21 cellular contexts compared by ENCODE assay signal in genomic region chr1:1282998-1283397, GRCh38. TPM values are rescaled to one million over a fixed set of nuclear protein-coding genes. Genes with fewer than 3 reads are reported as not detected.
A peak's percentile ranks its signal among the peaks of the same experiment; 100 is the strongest.
DNase-seq lines count a peak whose midpoint lies in the region; ATAC-seq lines count a peak whose summit lies in the region.
"Had no signal": no experiment of that assay in that cellular context is flagged by ENCODE, and none has a peak within 500 bp of the region (broad histone marks: within the 10 kb centered on the region; RNA-seq: fewer than 3 reads in every experiment).

No MANE protein-coding gene starts in this region.

- H3K4me3 Mint-ChIP-seq in naive thymus-derived CD4-positive, alpha-beta T cell, result no peak overlapping the region
- H3K4me3 Mint-ChIP-seq: central memory CD8-positive, alpha-beta T cell; T-helper 1 cell treated with Interleukin-12 subunit alpha and Interleukin-12 subunit beta and Interleukin-4 antibody, amounts not matched to agents 30 μg/mL and 1 μg/mL, for 36 hours had no signal

- in situ Hi-C loops in GM23248 (cut with MboI), result no loop called here

- DNase-seq in DMS53 (lab: John Stamatoyannopoulos, UW) (peak; percentile 26), DMS53 treated with DMSO at 0.1 percent for 48 hours (lab: John Stamatoyannopoulos, UW; ENCODE audit: unreplicated experiment) (no peak), GM23248 (peak; percentile 56), SW480 (ENCODE audit: low spot score) (peak; percentile 36)
- DNase-seq in naive thymus-derived CD4-positive, alpha-beta T cell, result no peak
- DNase-seq in effector CD4-positive, alpha-beta T cell, result no peak
- DNase-seq: activated CD4-positive, CD25-positive, alpha-beta regulatory T cell; DMS79; left lung; NCI-H1417; NK-92 treated with Interleukin-12 subunit alpha and Interleukin-12 subunit beta, amount 100 ng/mL, for 24 hours; Right ventricle myocardium superior; transverse colon had no signal

- POLR2A ChIA-PET in naive thymus-derived CD4-positive, alpha-beta T cell (lab: Charles Lee), result no interaction called here

- no peaks in the 10 kb centered on the region for H3K79me2 ChIP-seq in GM23248 (ENCODE audit: insufficient read depth)
- H3K79me2 ChIP-seq: parathyroid adenoma had no signal

- WGBS in GM23248 (ENCODE audit: low coverage in 1 of 2, low lambda C conversion rate in 2 of 2, missing lambda C conversion rate in 2 of 2), 2 experiments, result 71 to 75% methylated on average over 14 of the region's 14 CpGs

- H3K9me3 Mint-ChIP-seq in naive thymus-derived CD4-positive, alpha-beta T cell, result no peaks in the 10 kb centered on the region
- H3K9me3 Mint-ChIP-seq: central memory CD8-positive, alpha-beta T cell; T-helper 1 cell treated with Interleukin-12 subunit alpha and Interleukin-12 subunit beta and Interleukin-4 antibody, amounts not matched to agents 30 μg/mL and 1 μg/mL, for 36 hours had no signal

- no peak overlapping the region for H3K9ac ChIP-seq in GM23248
- H3K9ac ChIP-seq: BLaER1 treated with 17β-estradiol and CSF1 and Interleukin-3, amounts not matched to agents 10 nM and 100 nM; KMS-11; parathyroid adenoma had no signal

- no peak overlapping the region for H3K4me3 ChIP-seq in GM23248
- no peak overlapping the region for H3K4me3 ChIP-seq in naive thymus-derived CD4-positive, alpha-beta T cell (ENCODE audit: low read length)
- H3K4me3 ChIP-seq: BLaER1 treated with 17β-estradiol and CSF1 and Interleukin-3, amounts not matched to agents 10 nM and 100 nM; left lung; transverse colon had no signal

- H3F3A ChIP-seq in GM23248 (ENCODE audit: insufficient read depth), result no peaks in the 10 kb centered on the region

- H3K27me3 ChIP-seq in GM23248 (replicated peaks; ENCODE audit: insufficient read depth), result no peaks in the 10 kb centered on the region
- H3K27me3 ChIP-seq in naive thymus-derived CD4-positive, alpha-beta T cell (ENCODE audit: control insufficient read depth in 2 of 2, insufficient read depth in 2 of 2, low read length in 2 of 2), result no peaks in the 10 kb centered on the region
- H3K27me3 ChIP-seq: BLaER1 treated with 17β-estradiol and CSF1 and Interleukin-3, amounts not matched to agents 10 nM and 100 nM had no signal

- no peaks in the 10 kb centered on the region for H3K36me3 Mint-ChIP-seq in naive thymus-derived CD4-positive, alpha-beta T cell

- H4K20me1 ChIP-seq in GM23248 (ENCODE audit: insufficient read depth), result no peaks in the 10 kb centered on the region

- no peak overlapping the region for H3K4me2 ChIP-seq in GM23248 (ENCODE audit: unreplicated experiment)
- H3K4me2 ChIP-seq: KMS-11 had no signal

- no peaks in the 10 kb centered on the region for H3K4me1 ChIP-seq in GM23248 (ENCODE audit: insufficient read depth)
- no peaks in the 10 kb centered on the region for H3K4me1 ChIP-seq in naive thymus-derived CD4-positive, alpha-beta T cell (ENCODE audit: control insufficient read depth in 2 of 2, insufficient read depth in 2 of 2, low read length in 2 of 2)
- H3K4me1 ChIP-seq: left lung had no signal

- H3K9me2 ChIP-seq in GM23248 (ENCODE audit: insufficient read depth), result no peaks in the 10 kb centered on the region

- H3K9me3 ChIP-seq in GM23248 (ENCODE audit: low read depth), result no peaks in the 10 kb centered on the region
- no peaks in the 10 kb centered on the region for H3K9me3 ChIP-seq in naive thymus-derived CD4-positive, alpha-beta T cell (ENCODE audit: control insufficient read depth in 2 of 3, low read length in 3 of 3)
- H3K9me3 ChIP-seq: BLaER1 treated with 17β-estradiol and CSF1 and Interleukin-3, amounts not matched to agents 10 nM and 100 nM; left lung; transverse colon had no signal

- no peak overlapping the region for H3K27ac Mint-ChIP-seq in naive thymus-derived CD4-positive, alpha-beta T cell
- H3K27ac Mint-ChIP-seq: T-helper 1 cell treated with Interleukin-12 subunit alpha and Interleukin-12 subunit beta and Interleukin-4 antibody, amounts not matched to agents 30 μg/mL and 1 μg/mL, for 36 hours had no signal

- no peak overlapping the region for H3K27ac ChIP-seq in GM23248
- no peak overlapping the region for H3K27ac ChIP-seq in naive thymus-derived CD4-positive, alpha-beta T cell (ENCODE audit: low read depth, low read length)
- H3K27ac ChIP-seq: 22Rv1; BLaER1 treated with 17β-estradiol and CSF1 and Interleukin-3, amounts not matched to agents 10 nM and 100 nM; KMS-11; left lung; parathyroid adenoma had no signal

- no peak overlapping the region for H2AFZ ChIP-seq in GM23248
- H2AFZ ChIP-seq: parathyroid adenoma had no signal

- intact Hi-C loops in naive thymus-derived CD4-positive, alpha-beta T cell (cut with micrococcal nuclease), result no loop called here

- peak; percentile 21 for ATAC-seq in naive thymus-derived CD4-positive, alpha-beta T cell
- no peak for ATAC-seq in GM21737 (IDR thresholded peaks at IDR 0.05; ENCODE audit: unreplicated experiment)
- no peak for ATAC-seq in HG03520 (IDR thresholded peaks at IDR 0.05; ENCODE audit: unreplicated experiment)

- H3K27me3 Mint-ChIP-seq in naive thymus-derived CD4-positive, alpha-beta T cell, result no peaks in the 10 kb centered on the region
- H3K27me3 Mint-ChIP-seq: central memory CD8-positive, alpha-beta T cell had no signal

- H3K36me3 ChIP-seq in GM23248 (ENCODE audit: low read depth), result no peaks in the 10 kb centered on the region
- no peaks in the 10 kb centered on the region for H3K36me3 ChIP-seq in naive thymus-derived CD4-positive, alpha-beta T cell (ENCODE audit: control insufficient read depth in 2 of 3, insufficient read depth in 3 of 3, low read length in 3 of 3)
- H3K36me3 ChIP-seq: BLaER1 treated with 17β-estradiol and CSF1 and Interleukin-3, amounts not matched to agents 10 nM and 100 nM; left lung; transverse colon had no signal

- H3K4me1 Mint-ChIP-seq in naive thymus-derived CD4-positive, alpha-beta T cell, result peaks cover 0 to 1% (median 0%) of the 10 kb centered on the region in 7 donors
- H3K4me1 Mint-ChIP-seq: central memory CD8-positive, alpha-beta T cell had no signal

- CTCF ChIA-PET in naive thymus-derived CD4-positive, alpha-beta T cell (lab: Charles Lee), result interaction anchor here (0.6 kb wide), 1 partner anchor 508 kb away, joined by 3 read pairs; no protein-coding TSS in a partner anchor

RNA-seq across cellular contexts. Expression of gene SCNN1D, which starts 2.8 kb away (rescaled TPM):
- total RNA-seq in GM23248 (2014; rRNA removed; shearing (Covaris generic)), result 0.76 and 2.5 TPM in 2 replicates
- polyA plus RNA-seq in GM23248 (2016; fragmentation: Nextera tagmentation; extraction: Ambion mirVana), result 0.46 and 0.55 TPM in 2 replicates
- total RNA-seq in naive thymus-derived CD4-positive, alpha-beta T cell, result 10 to 100 TPM in 3 of 5 experiments, 1 to 10 TPM in 2; 4.2 to 15.8 (median 10.1) TPM
- polyA plus RNA-seq in naive thymus-derived CD4-positive, alpha-beta T cell, result not detected

RNA-seq across cellular contexts. Expression of gene UBE2J2, which starts 9.3 kb away (rescaled TPM):
- 49.7 and 51.0 TPM in 2 replicates for total RNA-seq in GM23248 (2014; rRNA removed; shearing (Covaris generic))
- 63.5 and 68.0 TPM in 2 replicates for polyA plus RNA-seq in GM23248 (2016; fragmentation: Nextera tagmentation; extraction: Ambion mirVana)
- total RNA-seq in naive thymus-derived CD4-positive, alpha-beta T cell, result 10 to 100 TPM; 62.3 to 89.3 (median 75.1) TPM
- 10 to 100 TPM; 86.1 to 92.2 TPM for polyA plus RNA-seq in naive thymus-derived CD4-positive, alpha-beta T cell

RNA-seq across cellular contexts. Expression of gene ACAP3, which starts 24.7 kb away (rescaled TPM):
- total RNA-seq in GM23248 (2014; rRNA removed; shearing (Covaris generic)), result 58.6 and 68.0 TPM in 2 replicates
- polyA plus RNA-seq in GM23248 (2016; fragmentation: Nextera tagmentation; extraction: Ambion mirVana), result 11.6 and 11.8 TPM in 2 replicates
- total RNA-seq in naive thymus-derived CD4-positive, alpha-beta T cell, result 10 to 100 TPM; 51.5 to 70.8 (median 58.2) TPM
- 1 to 10 TPM; 3.2 to 5.9 TPM for polyA plus RNA-seq in naive thymus-derived CD4-positive, alpha-beta T cell

RNA-seq across cellular contexts. Expression of gene PUSL1, which starts 25.4 kb away (rescaled TPM):
- 36.2 and 46.5 TPM in 2 replicates for total RNA-seq in GM23248 (2014; rRNA removed; shearing (Covaris generic))
- 28.3 and 30.9 TPM in 2 replicates for polyA plus RNA-seq in GM23248 (2016; fragmentation: Nextera tagmentation; extraction: Ambion mirVana)
- total RNA-seq in naive thymus-derived CD4-positive, alpha-beta T cell, result 10 to 100 TPM; 17.7 to 25.4 (median 19.4) TPM
- polyA plus RNA-seq in naive thymus-derived CD4-positive, alpha-beta T cell, result 10 to 100 TPM; 16.2 to 26.1 TPM

RNA-seq across cellular contexts. Expression of gene C1QTNF12, which starts 36.5 kb away (rescaled TPM):
- 0.38 and 3.1 TPM in 2 replicates for total RNA-seq in GM23248 (2014; rRNA removed; shearing (Covaris generic))
- 2.0 and 2.1 TPM in 2 replicates for polyA plus RNA-seq in GM23248 (2016; fragmentation: Nextera tagmentation; extraction: Ambion mirVana)
- 1 to 10 TPM; 2.5 to 5.8 (median 3.0) TPM for total RNA-seq in naive thymus-derived CD4-positive, alpha-beta T cell
- polyA plus RNA-seq in naive thymus-derived CD4-positive, alpha-beta T cell, result under 1 TPM in 1 of 2 donors, not detected in 1; 0.56 TPM

Comparison
In these comparisons a context has a peak if more than half of its experiments do, and no peak if none do; other contexts are left out.
1. DNase-seq: peak in DMS53 (single experiment), GM23248 (single experiment) and SW480 (single experiment); none in DMS53 treated with DMSO at 0.1 percent for 48 hours (single experiment), naive thymus-derived CD4-positive, alpha-beta T cell (0 of 9) and effector CD4-positive, alpha-beta T cell (single experiment).